Comparison of ENCODE assay signal across 27 cellular contexts in genomic region chr2:126725580-126725979, GRCh38.
DNase-seq lines count a peak whose midpoint lies in the region; TF ChIP-seq lines count a peak whose summit lies in the region.
"Had no signal": no experiment of that assay in that cellular context is flagged by ENCODE, and none has a peak within 500 bp of the region (broad histone marks: within the 10 kb centered on the region; RNA-seq: fewer than 3 reads in every experiment).

No MANE protein-coding gene starts in this region.

- no peaks in the 10 kb centered on the region for H3K9me3 ChIP-seq in HEK293 (ENCODE audit: control insufficient read depth, insufficient read depth, low read depth, low read length)
- H3K9me3 ChIP-seq: A549, BE2C had no signal

- no peaks in the 10 kb centered on the region for H3K36me3 ChIP-seq in HEK293 (ENCODE audit: control insufficient read depth in 2 of 2, insufficient read depth in 1 of 2, low read length in 2 of 2)
- H3K36me3 ChIP-seq: BE2C; BLaER1; BLaER1 treated with 17β-estradiol and CSF1 and Interleukin-3, amounts not matched to agents 10 nM and 100 nM had no signal

- no peak for DNase-seq in activated naive CD4-positive, alpha-beta T cell treated with anti-CD3 and anti-CD28 coated beads, Interleukin-2, amount 50 U/mL, for 16 hours
- DNase-seq: 8988T; ACHN; AML-193; BE2C; C1 segment of cervical spinal cord; Caco-2; Calu3; CD4-positive, alpha-beta memory T cell; CD4-positive, alpha-beta T cell; CD4-positive, CD25-positive, alpha-beta regulatory T cell; CD8-positive, alpha-beta memory T cell; CD8-positive, alpha-beta T cell; COR-L47; DMS 273 treated with DMSO at 0.1 percent for 48 hours; DMS153; DMS53; DMS79; DMS79 treated with DMSO at 0.1 percent for 48 hours; DND-41; EL had no signal

- POLR2A ChIA-PET in HEK293 (lab: Yijun Ruan, JAX) = no interaction called here

- H3K4me3 ChIP-seq in HEK293 (ENCODE audit: low read depth, low read length) = no peak overlapping the region
- H3K4me3 ChIP-seq: A549; BLaER1; BLaER1 treated with 17β-estradiol and CSF1 and Interleukin-3, amounts not matched to agents 10 nM and 100 nM had no signal

- TF ChIP-seq CTCF in HEK293 (tag by site-specific recombination; IDR thresholded peaks at IDR 0.05) = no peak

- CTCF ChIA-PET in HEK293 (lab: Yijun Ruan, JAX) = no interaction called here

- no peaks in the 10 kb centered on the region for H3K4me1 ChIP-seq in HEK293 (ENCODE audit: control insufficient read depth, insufficient read depth, low read length)
- H3K4me1 ChIP-seq: A549, BE2C, Caco-2 had no signal

- no peak overlapping the region for H3K27ac ChIP-seq in HEK293 (ENCODE audit: extremely low read depth, low read depth, low read length)
- H3K27ac ChIP-seq: 22Rv1; A549; BLaER1; BLaER1 treated with 17β-estradiol and CSF1 and Interleukin-3, amounts not matched to agents 10 nM and 100 nM; C4-2B had no signal

TF ChIP-seq in HEK293, 187 proteins besides CTCF, POLR2A, EP300 and RAD21:
- TF ChIP-seq SCRT1 (tag by site-specific recombination; IDR thresholded peaks at IDR 0.05; ENCODE audit: borderline replicate concordance) (no peak), PATZ1 (tag by site-specific recombination; IDR thresholded peaks at IDR 0.05) (no peak), SETDB1 (IDR thresholded peaks at IDR 0.05; ENCODE audit: insufficient read length, low read length) (peak; percentile 95), ZNF362 (tag by site-specific recombination; IDR thresholded peaks at IDR 0.05) (no peak), ZNF677 (tag by site-specific recombination; IDR thresholded peaks at IDR 0.05) (no peak)
TF ChIP-seq in HEK293: peak in this region for 1.
